Comparison of ENCODE assay signal across 1 cellular context in genomic region chr21:39441502-39442475, GRCh38.
TF ChIP-seq lines count a peak whose summit lies in the region.

No MANE protein-coding gene starts in this region.

TF ChIP-seq in endothelial cell of umbilical vein, 7 proteins besides CTCF, POLR2A, EP300 and RAD21 (continued from another document):
- no peak for TF ChIP-seq GATA2 (IDR thresholded peaks at IDR 0.05; ENCODE audit: insufficient read depth, insufficient read length, low read depth, low read length)
